In genomic region chr3:72810063-72810462, GRCh38 we compare ENCODE assay signal across 1 cellular context.
TF ChIP-seq lines count a peak whose summit lies in the region.

No MANE protein-coding gene starts in this region.

TF ChIP-seq in WTC11, 78 proteins besides CTCF, POLR2A, EP300 and RAD21 (continued from another document):
- TF ChIP-seq USF2 (CRISPR knock-in tag; IDR thresholded peaks at IDR 0.05) (peak; percentile 73), E2F5 (CRISPR knock-in tag; IDR thresholded peaks at IDR 0.05) (no peak)
